ENCODE assay signal across 1 cellular context in genomic region chr1:234911787-234912186, GRCh38.
TF ChIP-seq lines count a peak whose summit lies in the region.

No MANE protein-coding gene starts in this region.

TF ChIP-seq in GM23338, 12 proteins besides CTCF, POLR2A, EP300 and RAD21 (continued from another document):
- TF ChIP-seq ZNF462 (CRISPR knock-in tag; IDR thresholded peaks at IDR 0.05) (no peak), POLR2AphosphoS5 (IDR thresholded peaks at IDR 0.05; ENCODE audit: low read depth) (no peak), EZH2phosphoT487 (IDR thresholded peaks at IDR 0.05; ENCODE audit: unreplicated experiment) (no peak), REST (IDR thresholded peaks at IDR 0.05; ENCODE audit: unreplicated experiment) (no peak), STAT1 (IDR thresholded peaks at IDR 0.05; ENCODE audit: unreplicated experiment) (no peak), NANOG (IDR thresholded peaks at IDR 0.05; ENCODE audit: borderline replicate concordance) (no peak), EZH2 (IDR thresholded peaks at IDR 0.05; ENCODE audit: low read depth, unreplicated experiment) (no peak), CREB1 (CRISPR knock-in tag; IDR thresholded peaks at IDR 0.05; ENCODE audit: low read depth) (no peak)
